ENCODE assay signal across 1 cellular context in the genomic region with DNA sequence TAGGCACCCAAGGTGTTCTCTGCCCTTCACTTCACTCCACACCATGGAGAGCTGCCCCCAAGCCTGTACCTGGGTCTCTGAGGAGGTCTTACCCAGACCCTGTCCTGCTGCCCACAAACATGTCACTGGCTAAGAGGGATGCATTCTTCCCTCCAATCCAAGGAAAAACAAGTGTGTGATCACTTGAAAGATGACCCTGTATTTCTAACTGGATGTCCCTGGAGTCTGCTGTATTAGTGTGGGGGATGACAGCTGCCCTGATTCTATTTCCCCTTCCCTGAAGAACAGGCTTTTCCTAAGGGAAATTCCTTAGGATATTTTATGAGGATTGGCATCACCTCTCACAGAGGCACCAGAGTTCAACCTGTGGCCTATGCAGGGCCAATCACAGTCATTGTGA.
TF ChIP-seq lines count a peak whose summit lies in the region.

No MANE protein-coding gene starts in this region.

TF ChIP-seq in endothelial cell of umbilical vein, 7 proteins besides CTCF, POLR2A, EP300 and RAD21:
- TF ChIP-seq EZH2 (IDR thresholded peaks at IDR 0.05; ENCODE audit: borderline replicate concordance, low read depth, low read length, severe bottlenecking) (no peak), MYC (IDR thresholded peaks at IDR 0.05; ENCODE audit: low read depth, low read length) (no peak), GATA2 (IDR thresholded peaks at IDR 0.05; ENCODE audit: insufficient read depth, insufficient read length, low read depth, low read length) (no peak), FOS (IDR thresholded peaks at IDR 0.05; ENCODE audit: borderline replicate concordance, insufficient read depth, low read length) (no peak), POLR2AphosphoS5 (IDR thresholded peaks at IDR 0.05; ENCODE audit: insufficient read depth, low read depth, low read length) (no peak), JUN (IDR thresholded peaks at IDR 0.05; ENCODE audit: borderline replicate concordance, insufficient read depth, insufficient read length, low read depth) (no peak)
- TF ChIP-seq, protein P1, sequence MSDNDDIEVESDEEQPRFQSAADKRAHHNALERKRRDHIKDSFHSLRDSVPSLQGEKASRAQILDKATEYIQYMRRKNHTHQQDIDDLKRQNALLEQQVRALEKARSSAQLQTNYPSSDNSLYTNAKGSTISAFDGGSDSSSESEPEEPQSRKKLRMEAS (IDR thresholded peaks at IDR 0.05; ENCODE audit: insufficient read depth, insufficient read length) = no peak
